Comparison of ENCODE assay signal across 30 cellular contexts in genomic region chr14:73903028-73903427, GRCh38.
"Had no signal": no experiment of that assay in that cellular context is flagged by ENCODE, and none has a peak within 500 bp of the region (broad histone marks: within the 10 kb centered on the region; RNA-seq: fewer than 3 reads in every experiment).

No MANE protein-coding gene starts in this region.

- H3K4me1 ChIP-seq: breast epithelium, SJCRH30 had no signal

- ATAC-seq: activated T-helper 17 cell treated with anti-CD3 and anti-CD28 coated beads, Interleukin-2, amount 50 U/mL, for 72 hours; Panc1; WTC11 had no signal

- H3K9me3 Mint-ChIP-seq: activated naive CD4-positive, alpha-beta T cell treated with anti-CD3 and anti-CD28 coated beads for 36 hours; activated T-helper 17 cell treated with anti-CD3 and anti-CD28 coated beads, Interleukin-2, amount 50 U/mL, for 72 hours; WTC11 had no signal

- H3K4me2 ChIP-seq: SK-N-SH had no signal

- DNase-seq: activated CD4-positive, alpha-beta T cell treated with anti-CD3 and anti-CD28 coated beads for 48 hours; activated CD4-positive, alpha-beta T cell treated with anti-CD3 and anti-CD28 coated beads, Interleukin-2, amount 50 U/mL, for 48 hours; activated CD4-positive, CD25-positive, alpha-beta regulatory T cell treated with anti-CD3 and anti-CD28 coated beads, Interleukin-2, amount 50 U/mL, for 72 hours; activated gamma-delta T cell; activated naive CD4-positive, alpha-beta T cell treated with anti-CD3 and anti-CD28 coated beads for 36 hours; activated T-cell treated with anti-CD3 and anti-CD28 coated beads for 4 hours; activated T-cell treated with anti-CD3 and anti-CD28 coated beads, Interleukin-2, amount 50 U/mL, for 48 hours; adrenal gland; anterior cingulate cortex; MG63; MV-4-11; NCI-H1092 treated with DMSO at 0.1 percent for 48 hours; NCI-H1417 treated with DMSO at 0.1 percent for 48 hours; NCI-H1694; NCI-H2029; NCI-H2107; NCI-H510A treated with DMSO at 0.1 percent for 48 hours; NCI-H69; NK-92 treated with Interleukin-12 subunit alpha and Interleukin-12 subunit beta, amount 100 ng/mL, for 24 hours; OCI-M1; Right ventricle myocardium superior; SJCRH30; SK-N-SH; SW 1271 had no signal

- H3K27ac ChIP-seq: adrenal gland, breast epithelium, RWPE1, SJCRH30 had no signal

- H3K27me3 ChIP-seq: adrenal gland, breast epithelium, MG63, SJCRH30 had no signal

- H3K9me3 ChIP-seq: adrenal gland, breast epithelium, MG63, SJCRH30, SK-N-SH had no signal

- H3K27me3 Mint-ChIP-seq: activated naive CD8-positive, alpha-beta T cell; activated T-helper 17 cell treated with anti-CD3 and anti-CD28 coated beads, Interleukin-2, amount 50 U/mL, for 72 hours had no signal

- H3K4me3 Mint-ChIP-seq: activated naive CD4-positive, alpha-beta T cell treated with anti-CD3 and anti-CD28 coated beads for 36 hours; activated naive CD8-positive, alpha-beta T cell; activated T-helper 17 cell treated with anti-CD3 and anti-CD28 coated beads, Interleukin-2, amount 50 U/mL, for 72 hours; WTC11 had no signal

- H3K27ac Mint-ChIP-seq: activated naive CD4-positive, alpha-beta T cell treated with anti-CD3 and anti-CD28 coated beads for 36 hours; activated naive CD8-positive, alpha-beta T cell; activated T-helper 17 cell treated with anti-CD3 and anti-CD28 coated beads, Interleukin-2, amount 50 U/mL, for 72 hours; WTC11 had no signal

- H3K4me3 ChIP-seq: adrenal gland, breast epithelium, MG63, SJCRH30 had no signal

- H3K4me1 Mint-ChIP-seq: activated T-helper 17 cell treated with anti-CD3 and anti-CD28 coated beads, Interleukin-2, amount 50 U/mL, for 72 hours; WTC11 had no signal

- H3K9ac ChIP-seq: SK-N-SH had no signal
